In the genomic region with DNA sequence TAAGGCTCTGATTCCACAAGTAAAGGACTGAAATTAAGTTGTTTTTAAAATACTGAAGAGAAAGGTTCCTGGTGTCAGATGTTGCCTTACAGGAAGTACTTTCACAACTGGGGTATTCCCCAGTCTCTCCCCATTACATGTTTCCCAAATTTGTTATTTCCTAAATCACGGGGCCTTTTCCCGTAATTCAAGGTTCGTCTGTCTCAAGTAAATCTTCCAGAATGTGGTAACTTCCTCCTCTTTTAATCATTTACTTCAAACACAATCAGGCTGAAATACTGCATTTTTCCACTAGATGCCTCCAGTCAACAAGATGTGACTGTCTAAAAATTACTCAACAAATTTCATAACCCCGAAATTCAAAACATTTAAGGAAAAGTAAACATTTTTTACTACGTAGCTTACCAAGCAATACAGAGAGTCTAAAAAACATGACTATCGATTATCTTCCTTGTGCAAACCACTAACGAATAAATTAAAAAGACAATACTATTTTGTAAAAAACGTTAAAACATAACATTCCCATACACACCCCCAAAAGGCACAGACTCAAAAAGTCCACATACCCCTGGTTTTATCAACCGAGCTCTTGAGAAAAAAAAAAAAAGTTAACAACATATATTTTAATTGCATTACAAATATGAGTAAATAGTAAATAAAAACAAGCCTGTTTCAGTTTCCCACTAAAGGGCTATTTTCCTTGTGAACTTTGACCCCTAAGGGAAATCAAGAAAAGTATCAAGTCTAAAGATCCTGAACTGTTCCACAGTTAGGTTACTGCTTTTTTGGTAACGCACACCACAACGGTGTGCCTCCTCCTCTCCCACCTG, we compare ENCODE assay signal across 8 cellular contexts. TPM values are rescaled to one million over a fixed set of nuclear protein-coding genes. Genes with fewer than 3 reads are reported as not detected.
DNase-seq lines count a peak whose midpoint lies in the region; ATAC-seq and TF ChIP-seq lines count a peak whose summit lies in the region.

No MANE protein-coding gene starts in this region.

- H3K4me1 ChIP-seq in ACC112 (ENCODE audit: control insufficient read depth, insufficient read depth, low read length, unreplicated experiment) (peaks cover 36% of the 10 kb centered on the region), osteoblast (ENCODE audit: insufficient read depth, low read length) (peaks cover 22% of the 10 kb centered on the region)

- no peaks in the 10 kb centered on the region; the same call in 1 of the 2 replicates for H3K27me3 Mint-ChIP-seq in WTC11 (ENCODE audit: low read depth)

- peaks cover 5% of the 10 kb centered on the region for H4K20me1 ChIP-seq in osteoblast (ENCODE audit: insufficient read depth, low read length)

- peaks cover 59% of the 10 kb centered on the region for H3K79me2 ChIP-seq in ACC112 (ENCODE audit: control insufficient read depth, insufficient read depth, low read length, unreplicated experiment)
- H3K79me2 ChIP-seq in osteoblast (ENCODE audit: insufficient read depth, low read length), result peaks cover 59% of the 10 kb centered on the region

- ATAC-seq in WTC11 (no peak), GM21619 (IDR thresholded peaks at IDR 0.05; ENCODE audit: unreplicated experiment) (no peak), HG03025 (IDR thresholded peaks at IDR 0.05; ENCODE audit: low FRiP score, unreplicated experiment) (no peak)

- peak overlapping the region; percentile 83 for H3K4me3 ChIP-seq in ACC112 (ENCODE audit: low read depth, low read length)
- peak overlapping the region; percentile 85 for H3K4me3 ChIP-seq in osteoblast (ENCODE audit: insufficient read depth, low read length)

- H3K27me3 ChIP-seq in ACC112 (ENCODE audit: insufficient read depth, low read length), result no peaks in the 10 kb centered on the region
- H3K27me3 ChIP-seq in osteoblast (ENCODE audit: insufficient read depth, low read length), result no peaks in the 10 kb centered on the region

- peak overlapping the region; percentile 84 for H3K4me2 ChIP-seq in osteoblast (ENCODE audit: insufficient read depth, low read length)

- H3K4me3 Mint-ChIP-seq in WTC11, result peak overlapping the region; percentile 85

- CTCF ChIA-PET in WTC11 (lab: Charles Lee), result interaction anchor here (0.8 to 2.8 kb wide), 7 partner anchors 35 to 581 kb away, joined by 3 to 8 read pairs (median 4); a partner anchor contains a TSS

- no peaks in the 10 kb centered on the region for H3K9me3 Mint-ChIP-seq in WTC11

- H3K9me3 ChIP-seq in osteoblast (ENCODE audit: low read depth, low read length), result no peaks in the 10 kb centered on the region

- POLR2A ChIA-PET in WTC11 (lab: Charles Lee), result interaction anchor here (0.6 to 3.0 kb wide), 3 partner anchors 36 to 69 kb away, joined by 3 to 20 read pairs (median 4); a partner anchor contains a TSS

- H3K27ac Mint-ChIP-seq in WTC11, result no peak overlapping the region; the same call in 1 of the 2 replicates

- DNase-seq in GF-D8 (lab: John Stamatoyannopoulos, UW), result peak; percentile 72
- DNase-seq in NCI-H1105 treated with DMSO at 0.1 percent for 48 hours (lab: John Stamatoyannopoulos, UW), result peak; percentile 46
- DNase-seq in WTC11 (ENCODE audit: low spot score), result no peak
- peak; percentile 97 for DNase-seq in fibroblast of peridontal ligament (ENCODE audit: extremely low read depth)
- DNase-seq in osteoblast (ENCODE audit: insufficient read length, low spot score, missing footprints), result peak; percentile 90

- peaks cover 25% of the 10 kb centered on the region for H3K4me1 Mint-ChIP-seq in WTC11

- no peak overlapping the region for H2AFZ ChIP-seq in ACC112 (ENCODE audit: low read length, unreplicated experiment)
- H2AFZ ChIP-seq in osteoblast (ENCODE audit: low read length), result peak overlapping the region; percentile 83

- peaks cover 22% of the 10 kb centered on the region for H3K36me3 Mint-ChIP-seq in WTC11

- TF ChIP-seq CTCF in WTC11 (IDR thresholded peaks at IDR 0.05), result no peak
- TF ChIP-seq CTCF in osteoblast (IDR thresholded peaks at IDR 0.05; ENCODE audit: extremely low read depth, low read depth, low read length), result peak; percentile 88

- peak overlapping the region; percentile 83 for H3K27ac ChIP-seq in ACC112 (ENCODE audit: low read depth, low read length)
- peak overlapping the region; percentile 71 for H3K27ac ChIP-seq in osteoblast (ENCODE audit: low read depth, low read length)

- H3K36me3 ChIP-seq in ACC112 (ENCODE audit: insufficient read depth, low read length) (peaks cover 38% of the 10 kb centered on the region), osteoblast (ENCODE audit: insufficient read depth, low read length) (peaks cover 19% of the 10 kb centered on the region)

TF ChIP-seq in WTC11, 78 proteins besides CTCF, POLR2A, EP300 and RAD21:
- TF ChIP-seq TP53 (CRISPR knock-in tag; IDR thresholded peaks at IDR 0.05) (no peak), CREB1 (CRISPR knock-in tag; IDR thresholded peaks at IDR 0.05) (no peak), GABPB1 (CRISPR knock-in tag; IDR thresholded peaks at IDR 0.05) (peak; percentile 50; the same call in 1 of the 2 replicates), ZNF416 (CRISPR knock-in tag; IDR thresholded peaks at IDR 0.05) (no peak)
- TF ChIP-seq, protein P1, sequence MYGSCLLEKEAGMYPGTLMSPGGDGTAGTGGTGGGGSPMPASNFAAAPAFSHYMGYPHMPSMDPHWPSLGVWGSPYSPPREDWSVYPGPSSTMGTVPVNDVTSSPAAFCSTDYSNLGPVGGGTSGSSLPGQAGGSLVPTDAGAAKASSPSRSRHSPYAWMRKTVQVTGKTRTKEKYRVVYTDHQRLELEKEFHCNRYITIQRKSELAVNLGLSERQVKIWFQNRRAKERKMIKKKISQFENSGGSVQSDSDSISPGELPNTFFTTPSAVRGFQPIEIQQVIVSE (CRISPR knock-in tag; IDR thresholded peaks at IDR 0.05; ENCODE audit: borderline replicate concordance), result no peak
- TF ChIP-seq, protein P2, sequence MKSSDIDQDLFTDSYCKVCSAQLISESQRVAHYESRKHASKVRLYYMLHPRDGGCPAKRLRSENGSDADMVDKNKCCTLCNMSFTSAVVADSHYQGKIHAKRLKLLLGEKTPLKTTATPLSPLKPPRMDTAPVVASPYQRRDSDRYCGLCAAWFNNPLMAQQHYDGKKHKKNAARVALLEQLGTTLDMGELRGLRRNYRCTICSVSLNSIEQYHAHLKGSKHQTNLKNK (CRISPR knock-in tag; IDR thresholded peaks at IDR 0.05), result no peak

RNA-seq across cellular contexts. Expression of a gene that starts 1.7 kb away (rescaled TPM):
- total RNA-seq in WTC11 (2021), result 79.8 to 86.3 TPM (median 82.6 TPM) in 3 replicates
- total RNA-seq in osteoblast, result 294 and 544 TPM in 2 replicates

RNA-seq across cellular contexts. Expression of a gene that starts 36.0 kb away (rescaled TPM):
- 88.8 to 92.7 TPM (median 91.9 TPM) in 3 replicates for total RNA-seq in WTC11 (2021)
- 109 and 119 TPM in 2 replicates for total RNA-seq in osteoblast
